ENCODE assay signal across 1 cellular context in genomic region chr17:35577826-35578194, GRCh38.
TF ChIP-seq lines count a peak whose summit lies in the region.

No MANE protein-coding gene starts in this region.

TF ChIP-seq in HepG2, 621 proteins besides CTCF, POLR2A, EP300 and RAD21:
- TF ChIP-seq HCFC1 (IDR thresholded peaks at IDR 0.05; ENCODE audit: low read depth, low read length) (no peak), ATF7-NPFF (CRISPR knock-in tag; IDR thresholded peaks at IDR 0.05; ENCODE audit: low read depth) (0 out of 2 replicates have a peak, but pooled peaks have one; percentile 37), BATF2 (CRISPR knock-in tag; IDR thresholded peaks at IDR 0.05) (0 out of 2 replicates have a peak, but pooled peaks have one; percentile 23), PAWR (CRISPR knock-in tag; IDR thresholded peaks at IDR 0.05; ENCODE audit: borderline replicate concordance) (no peak), RBM39 (IDR thresholded peaks at IDR 0.05; ENCODE audit: low read depth, low read length, poor library complexity, severe bottlenecking) (no peak), SIX4 (CRISPR knock-in tag; IDR thresholded peaks at IDR 0.05) (no peak), ZC3H4 (CRISPR knock-in tag; IDR thresholded peaks at IDR 0.05; ENCODE audit: borderline replicate concordance) (peak; percentile 72; the same call in 1 of the 2 replicates)
